24 cellular contexts compared by ENCODE assay signal in genomic region chr7:39054731-39055130, GRCh38.
DNase-seq lines count a peak whose midpoint lies in the region; ATAC-seq, FAIRE-seq and TF ChIP-seq lines count a peak whose summit lies in the region.
"Had no signal": no experiment of that assay in that cellular context is flagged by ENCODE, and none has a peak within 500 bp of the region (broad histone marks: within the 10 kb centered on the region; RNA-seq: fewer than 3 reads in every experiment).

No MANE protein-coding gene starts in this region.

- H3K79me2 ChIP-seq in K562 (ENCODE audit: control insufficient read depth, insufficient read depth, low read length): no peaks in the 10 kb centered on the region

- TF ChIP-seq CTCF in K562 (IDR thresholded peaks at IDR 0.05 in 2 of 3, conservative IDR thresholded peaks at IDR 0.05 in 1 of 3; ENCODE audit: insufficient read depth in 2 of 3, low read depth in 1 of 3, low read length in 3 of 3) (no peak), pancreas (IDR thresholded peaks at IDR 0.05) (no peak)

- TF ChIP-seq POLR2A in K562 (conservative IDR thresholded peaks at IDR 0.05): no peak

- no peaks in the 10 kb centered on the region; the same call in 1 of the 2 replicates for H4K20me1 ChIP-seq in K562 (replicated peaks; ENCODE audit: control insufficient read depth, insufficient read depth, low read length)

- in situ Hi-C loops in K562 (cut with MboI): no loop called here

- H3K27me3 ChIP-seq in K562 (ENCODE audit: control insufficient read depth in 2 of 2, insufficient read depth in 2 of 2, low read length in 2 of 2) (no peaks in the 10 kb centered on the region; a peak in 1 of 5 replicates), pancreas (no peaks in the 10 kb centered on the region)

- 1% methylated on average over 4 of the region's 4 CpGs for WGBS in K562 (ENCODE audit: insufficient coverage, low coverage, missing lambda C conversion rate)
- WGBS in pancreas, 2 donors: 23 to 25% methylated on average over 4 of the region's 4 CpGs

- POLR2A ChIA-PET in K562 (lab: Yijun Ruan, JAX): no interaction called here

- CTCF ChIA-PET in K562 (lab: Yijun Ruan, JAX; ENCODE audit: low intra/inter-chr PET ratio): no interaction called here

- FAIRE-seq in K562 (lab: Jason Lieb, UNC): no peak
- FAIRE-seq in pancreas (lab: Jason Lieb, UNC): no peak
- FAIRE-seq: GM12878, HepG2 had no signal

- H3K9ac ChIP-seq in K562 (ENCODE audit: insufficient read depth in 1 of 2, low read depth in 2 of 2, low read length in 2 of 2): no peak overlapping the region

- H3K4me1 ChIP-seq in K562 (replicated peaks in 1 of 2; ENCODE audit: control insufficient read depth in 2 of 2, insufficient read depth in 2 of 2, low read length in 2 of 2) (no peaks in the 10 kb centered on the region), pancreas (no peaks in the 10 kb centered on the region)

- H3K36me3 ChIP-seq in K562 (ENCODE audit: control insufficient read depth, insufficient read depth, low read length) (no peaks in the 10 kb centered on the region), pancreas (no peaks in the 10 kb centered on the region)

- no peak for TF ChIP-seq RAD21 in K562 (CRISPR knock-in tag; conservative IDR thresholded peaks at IDR 0.05 in 1 of 2, IDR thresholded peaks at IDR 0.05 in 1 of 2)

- no peak for TF ChIP-seq EP300 in K562 (IDR thresholded peaks at IDR 0.05; ENCODE audit: low read length)

- H3K4me2 ChIP-seq in K562 (ENCODE audit: insufficient read depth, low read length): no peak overlapping the region

- intact Hi-C loops in K562 (cut with micrococcal nuclease): no loop called here
- intact Hi-C loops in pancreas (cut with DNase I): no loop called here

- H3K9me3 ChIP-seq in K562 (replicated peaks; ENCODE audit: control insufficient read depth, insufficient read depth, low read depth, low read length) (no peaks in the 10 kb centered on the region), pancreas (no peaks in the 10 kb centered on the region)

- no peak overlapping the region for H3K4me3 ChIP-seq in K562
- no peak overlapping the region for H3K4me3 ChIP-seq in pancreas
- H3K4me3 ChIP-seq: GM12878 had no signal

- H3K9me1 ChIP-seq in K562 (ENCODE audit: control insufficient read depth, insufficient read depth, low read length): no peaks in the 10 kb centered on the region

- DNase-seq in NCI-H1105 treated with DMSO at 0.1 percent for 48 hours (lab: John Stamatoyannopoulos, UW): peak; percentile 34
- DNase-seq in NCI-H1105 (lab: John Stamatoyannopoulos, UW): no peak
- DNase-seq in NCI-H146 treated with DMSO at 0.1 percent for 48 hours (lab: John Stamatoyannopoulos, UW; ENCODE audit: unreplicated experiment): peak; percentile 68
- DNase-seq in K562 (ENCODE audit: extremely low read depth in 1 of 4, low spot score in 3 of 4): no peak
- DNase-seq in HUDEP-2 (lab: John Stamatoyannopoulos, UW; ENCODE audit: unreplicated experiment in 76 of 76): no peak
- no peak for DNase-seq in pancreas
- DNase-seq: 8988T; AML-193; C1 segment of cervical spinal cord; CD8-positive, alpha-beta T cell; DMS79; H9; HFFc6; KBM-7; NCI-H1092 treated with DMSO at 0.1 percent for 48 hours; NCI-H187 treated with DMSO at 0.1 percent for 48 hours; NCI-H2171; NCI-H345; NCI-H524 treated with DMSO at 0.1 percent for 48 hours; OCI-M1; Right ventricle myocardium superior had no signal

- no peak overlapping the region for H2AFZ ChIP-seq in K562 (ENCODE audit: low read depth, low read length)

- no TSS peak for BruUV-seq in K562 (replicated peaks; lab: Mats Ljungman, UMichigan)

- H3K27ac ChIP-seq in K562 (ENCODE audit: extremely low read depth, low read depth, low read length): no peak overlapping the region
- no peak overlapping the region for H3K27ac ChIP-seq in pancreas

- ATAC-seq in K562 (no peak), HG03175 (IDR thresholded peaks at IDR 0.05; ENCODE audit: unreplicated experiment) (no peak), pancreas (no peak)
- ATAC-seq: CD8-positive, alpha-beta T cell; GM12878; HepG2 had no signal

TF ChIP-seq in K562, 482 proteins besides CTCF, POLR2A, EP300 and RAD21:
- TF ChIP-seq FOSL1 (tag; conservative IDR thresholded peaks at IDR 0.05): 0 out of 2 replicates have a peak, but pooled peaks have one; percentile 24
- TF ChIP-seq RUNX1 (IDR thresholded peaks at IDR 0.05; ENCODE audit: low read depth): no peak

Comparison
In these comparisons a context has a peak if more than half of its experiments do, and no peak if none do; other contexts are left out.
1. DNase-seq: peak in NCI-H1105 treated with DMSO at 0.1 percent for 48 hours (single experiment) and NCI-H146 treated with DMSO at 0.1 percent for 48 hours (single experiment); none in NCI-H1105 (single experiment), K562 (0 of 4), HUDEP-2 (0 of 76) and pancreas (0 of 6).